ENCODE assay signal across 2 cellular contexts in genomic region chr17:75970626-75971025, GRCh38.
A peak's percentile ranks its signal among the peaks of the same experiment; 100 is the strongest.
TF ChIP-seq lines count a peak whose summit lies in the region.

No MANE protein-coding gene starts in this region.

TF ChIP-seq in GM23338, 12 proteins besides CTCF, POLR2A, EP300 and RAD21:
- no peak for TF ChIP-seq POLR2AphosphoS5 (IDR thresholded peaks at IDR 0.05; ENCODE audit: low read depth)
- TF ChIP-seq NANOG (IDR thresholded peaks at IDR 0.05; ENCODE audit: borderline replicate concordance): no peak
- TF ChIP-seq ETS1 (IDR thresholded peaks at IDR 0.05): no peak
- TF ChIP-seq ZNF462 (CRISPR knock-in tag; IDR thresholded peaks at IDR 0.05): no peak
- TF ChIP-seq STAT1 (IDR thresholded peaks at IDR 0.05; ENCODE audit: unreplicated experiment): no peak

TF ChIP-seq in K562, 482 proteins besides CTCF, POLR2A, EP300 and RAD21:
- TF ChIP-seq, protein P1, sequence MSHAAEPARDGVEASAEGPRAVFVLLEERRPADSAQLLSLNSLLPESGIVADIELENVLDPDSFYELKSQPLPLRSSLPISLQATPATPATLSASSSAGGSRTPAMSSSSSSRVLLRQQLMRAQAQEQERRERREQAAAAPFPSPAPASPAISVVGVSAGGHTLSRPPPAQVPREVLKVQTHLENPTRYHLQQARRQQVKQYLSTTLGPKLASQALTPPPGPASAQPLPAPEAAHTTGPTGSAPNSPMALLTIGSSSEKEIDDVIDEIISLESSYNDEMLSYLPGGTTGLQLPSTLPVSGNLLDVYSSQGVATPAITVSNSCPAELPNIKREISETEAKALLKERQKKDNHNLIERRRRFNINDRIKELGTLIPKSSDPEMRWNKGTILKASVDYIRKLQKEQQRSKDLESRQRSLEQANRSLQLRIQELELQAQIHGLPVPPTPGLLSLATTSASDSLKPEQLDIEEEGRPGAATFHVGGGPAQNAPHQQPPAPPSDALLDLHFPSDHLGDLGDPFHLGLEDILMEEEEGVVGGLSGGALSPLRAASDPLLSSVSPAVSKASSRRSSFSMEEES (CRISPR knock-in tag; IDR thresholded peaks at IDR 0.05): peak; percentile 97
- peak; percentile 66 for TF ChIP-seq USF1 (CRISPR knock-in tag; IDR thresholded peaks at IDR 0.05)
- TF ChIP-seq HNRNPL (IDR thresholded peaks at IDR 0.05; ENCODE audit: low read depth, low read length): no peak
- TF ChIP-seq RAD51 (IDR thresholded peaks at IDR 0.05; ENCODE audit: borderline replicate concordance, low read depth): peak; percentile 91
- TF ChIP-seq ADNP (tag; IDR thresholded peaks at IDR 0.05): 0 out of 2 replicates have a peak, but pooled peaks have one; percentile 13
- TF ChIP-seq BHLHE40 (IDR thresholded peaks at IDR 0.05; ENCODE audit: low read length): peak; percentile 37; the same call in 1 of the 2 replicates
- no peak for TF ChIP-seq JUND (IDR thresholded peaks at IDR 0.05; ENCODE audit: borderline replicate concordance, low read depth, low read length)
- no peak for TF ChIP-seq JUND (tag; IDR thresholded peaks at IDR 0.05; ENCODE audit: borderline replicate concordance, low read depth, low read length)
- TF ChIP-seq, protein P2, sequence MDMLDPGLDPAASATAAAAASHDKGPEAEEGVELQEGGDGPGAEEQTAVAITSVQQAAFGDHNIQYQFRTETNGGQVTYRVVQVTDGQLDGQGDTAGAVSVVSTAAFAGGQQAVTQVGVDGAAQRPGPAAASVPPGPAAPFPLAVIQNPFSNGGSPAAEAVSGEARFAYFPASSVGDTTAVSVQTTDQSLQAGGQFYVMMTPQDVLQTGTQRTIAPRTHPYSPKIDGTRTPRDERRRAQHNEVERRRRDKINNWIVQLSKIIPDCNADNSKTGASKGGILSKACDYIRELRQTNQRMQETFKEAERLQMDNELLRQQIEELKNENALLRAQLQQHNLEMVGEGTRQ (CRISPR knock-in tag; IDR thresholded peaks at IDR 0.05): peak; percentile 83
- TF ChIP-seq NR2C2 (CRISPR knock-in tag; IDR thresholded peaks at IDR 0.05): no peak
- TF ChIP-seq NR2C2 (tag; IDR thresholded peaks at IDR 0.05): peak; percentile 14; the same call in 1 of the 2 replicates
- peak; percentile 92; the same call in 1 of the 2 replicates for TF ChIP-seq TOE1 (IDR thresholded peaks at IDR 0.05; ENCODE audit: borderline replicate concordance)
- no peak for TF ChIP-seq TOE1 (CRISPR knock-in tag; IDR thresholded peaks at IDR 0.05; ENCODE audit: borderline replicate concordance, low read depth)
- TF ChIP-seq ZNF584 (CRISPR knock-in tag; IDR thresholded peaks at IDR 0.05; ENCODE audit: low read depth): 0 out of 2 replicates have a peak, but pooled peaks have one; percentile 21
- TF ChIP-seq ZNF717 (CRISPR knock-in tag; IDR thresholded peaks at IDR 0.05): no peak
